ENCODE assay signal across 11 cellular contexts in genomic region chr12:89521348-89522238, GRCh38. TPM values are rescaled to one million over a fixed set of nuclear protein-coding genes. Genes with fewer than 3 reads are reported as not detected.
DNase-seq lines count a peak whose midpoint lies in the region; TF ChIP-seq lines count a peak whose summit lies in the region.
"Had no signal": no experiment of that assay in that cellular context is flagged by ENCODE, and none has a peak within 500 bp of the region (broad histone marks: within the 10 kb centered on the region; RNA-seq: fewer than 3 reads in every experiment).

No MANE protein-coding gene starts in this region.

- no peaks in the 10 kb centered on the region for H3K9me3 ChIP-seq in breast epithelium

- H3K27me3 Mint-ChIP-seq in MCF 10A (ENCODE audit: insufficient read depth, unreplicated experiment) (no peaks in the 10 kb centered on the region), type B pancreatic cell (no peaks in the 10 kb centered on the region)
- H3K27me3 Mint-ChIP-seq in activated T-helper 2 cell treated with anti-CD3 and anti-CD28 coated beads, Interferon-gamma antibody, Interleukin-2, Interleukin-4, amounts not matched to agents 10 μg/mL and 5 μg/mL and 100 μg/mL, durations not matched to agents 14 hours and 24 hours and 36 hours (ENCODE audit: low read depth) = no peaks in the 10 kb centered on the region

- BruUV-seq in MCF 10A (replicated peaks; lab: Mats Ljungman, UMichigan) = no TSS peak

- peaks cover 0 to 10% of the 10 kb centered on the region in 2 donors for H3K4me1 ChIP-seq in breast epithelium

- H3K4me3 ChIP-seq in breast epithelium = peak overlapping the region in 1 of 3 donors; percentile 9

- H3K27ac ChIP-seq in breast epithelium = no peak overlapping the region
- H3K27ac ChIP-seq: C4-2B had no signal

- TF ChIP-seq CTCF in MCF 10A (IDR thresholded peaks at IDR 0.05; ENCODE audit: unreplicated experiment) = no peak
- TF ChIP-seq CTCF in breast epithelium (IDR thresholded peaks at IDR 0.05) = no peak
- TF ChIP-seq CTCF in type B pancreatic cell (conservative IDR thresholded peaks at IDR 0.05) = no peak

- CTCF ChIA-PET in MCF 10A (lab: Yijun Ruan, JAX) = interaction anchor here (0.6 to 7.9 kb wide), 9 partner anchors 8 to 944 kb away, joined by 3 to 81 read pairs (median 3); no protein-coding TSS in a partner anchor

- H3K4me3 Mint-ChIP-seq in MCF 10A (ENCODE audit: unreplicated experiment) (peak overlapping the region; percentile 26), type B pancreatic cell (peak overlapping the region; percentile 55)
- H3K4me3 Mint-ChIP-seq in activated T-helper 2 cell treated with anti-CD3 and anti-CD28 coated beads, Interferon-gamma antibody, Interleukin-2, Interleukin-4, amounts not matched to agents 10 μg/mL and 5 μg/mL and 100 μg/mL, durations not matched to agents 14 hours and 24 hours and 36 hours (ENCODE audit: low read depth) = peak overlapping the region; percentile 59

- DNase-seq in MCF 10A (ENCODE audit: unreplicated experiment) (no peak), breast epithelium (ENCODE audit: low spot score in 2 of 2) (no peak), kidney glomerular epithelial cell (lab: John Stamatoyannopoulos, UW) (peak; percentile 29), type B pancreatic cell (ENCODE audit: extremely low spot score, unreplicated experiment) (no peak), AML-193 (lab: John Stamatoyannopoulos, UW) (no peak), NCI-H2107 (lab: John Stamatoyannopoulos, UW) (no peak), NK-92 (lab: John Stamatoyannopoulos, UW; ENCODE audit: unreplicated experiment) (no peak)
- DNase-seq in activated T-helper 2 cell treated with anti-CD3 and anti-CD28 coated beads, Interferon-gamma antibody, Interleukin-2, Interleukin-4, amounts not matched to agents 10 μg/mL and 5 μg/mL and 100 μg/mL, durations not matched to agents 14 hours and 24 hours and 36 hours (ENCODE audit: low spot score) = no peak
- DNase-seq: effector CD4-positive, alpha-beta T cell; NCI-H187 had no signal

- H3K9me3 Mint-ChIP-seq in MCF 10A (ENCODE audit: unreplicated experiment) = no peaks in the 10 kb centered on the region
- H3K9me3 Mint-ChIP-seq in activated T-helper 2 cell treated with anti-CD3 and anti-CD28 coated beads, Interferon-gamma antibody, Interleukin-2, Interleukin-4, amounts not matched to agents 10 μg/mL and 5 μg/mL and 100 μg/mL, durations not matched to agents 14 hours and 24 hours and 36 hours = no peaks in the 10 kb centered on the region
- H3K9me3 Mint-ChIP-seq in type B pancreatic cell = no peaks in the 10 kb centered on the region

- no peak for TF ChIP-seq POLR2A in breast epithelium (IDR thresholded peaks at IDR 0.05)

- POLR2A ChIA-PET in MCF 10A (lab: Yijun Ruan, JAX) = interaction anchor here (0.8 to 3.8 kb wide), 7 partner anchors 9 to 505 kb away, joined by 3 to 26 read pairs (median 4); partner anchors contain the start of gene DUSP6

- intact Hi-C loops in MCF 10A (cut with micrococcal nuclease) = loop anchor here (10.0 kb wide), 1 partner anchor 1377 kb away; the partner anchor contains the start of genes CEP290 and TMTC3
- intact Hi-C loops in breast epithelium (cut with DNase I; ENCODE audit: low total_unique reads) = loop anchor here (10.0 kb wide), 1 partner anchor 47 kb away; no protein-coding TSS in a partner anchor
- intact Hi-C loops in activated T-helper 2 cell treated with anti-CD3 and anti-CD28 coated beads, Interferon-gamma antibody, Interleukin-2, Interleukin-4, amounts not matched to agents 10 μg/mL and 5 μg/mL and 100 μg/mL, durations not matched to agents 14 hours and 24 hours and 36 hours (cut with micrococcal nuclease) = loop anchor here (5.0 kb wide), 1 partner anchor 279 kb away; no protein-coding TSS in a partner anchor

- H3K27ac Mint-ChIP-seq in MCF 10A (ENCODE audit: low read depth, unreplicated experiment) = no peak overlapping the region
- H3K27ac Mint-ChIP-seq in activated T-helper 2 cell treated with anti-CD3 and anti-CD28 coated beads, Interferon-gamma antibody, Interleukin-2, Interleukin-4, amounts not matched to agents 10 μg/mL and 5 μg/mL and 100 μg/mL, durations not matched to agents 14 hours and 24 hours and 36 hours = peak overlapping the region; percentile 18
- H3K27ac Mint-ChIP-seq in type B pancreatic cell = peak overlapping the region; percentile 5

- H3K4me1 Mint-ChIP-seq in MCF 10A (ENCODE audit: insufficient read depth, unreplicated experiment) (peaks cover 36% of the 10 kb centered on the region), type B pancreatic cell (ENCODE audit: unreplicated experiment) (peaks cover 30% of the 10 kb centered on the region)
- H3K4me1 Mint-ChIP-seq in activated T-helper 2 cell treated with anti-CD3 and anti-CD28 coated beads, Interferon-gamma antibody, Interleukin-2, Interleukin-4, amounts not matched to agents 10 μg/mL and 5 μg/mL and 100 μg/mL, durations not matched to agents 14 hours and 24 hours and 36 hours (ENCODE audit: low read depth) = peaks cover 42% of the 10 kb centered on the region

- H3K36me3 Mint-ChIP-seq in MCF 10A (ENCODE audit: insufficient read depth, unreplicated experiment) (peaks cover 7% of the 10 kb centered on the region), type B pancreatic cell (peaks cover 24% of the 10 kb centered on the region)
- peaks cover 38% of the 10 kb centered on the region for H3K36me3 Mint-ChIP-seq in activated T-helper 2 cell treated with anti-CD3 and anti-CD28 coated beads, Interferon-gamma antibody, Interleukin-2, Interleukin-4, amounts not matched to agents 10 μg/mL and 5 μg/mL and 100 μg/mL, durations not matched to agents 14 hours and 24 hours and 36 hours (ENCODE audit: low read depth)

- H3K36me3 ChIP-seq in breast epithelium = no peaks in the 10 kb centered on the region

- no peaks in the 10 kb centered on the region for H3K27me3 ChIP-seq in breast epithelium

RNA-seq across cellular contexts. Expression of gene GALNT4, which starts 3.0 kb away (rescaled TPM):
- total RNA-seq in MCF 10A (2022) (2.6 and 2.8 TPM in 2 replicates), breast epithelium (10 to 100 TPM in 1 of 3 donors, 1 to 10 TPM in 2; 5.3 to 11.1 (median 7.2) TPM), type B pancreatic cell (ENCODE audit: low replicate concordance) (8.7 and 10.1 TPM in 2 replicates)
- total RNA-seq in activated T-helper 2 cell treated with anti-CD3 and anti-CD28 coated beads, Interferon-gamma antibody, Interleukin-2, Interleukin-4, amounts not matched to agents 10 μg/mL and 5 μg/mL and 100 μg/mL, durations not matched to agents 14 hours and 24 hours and 36 hours = 8.8 and 9.1 TPM in 2 replicates

RNA-seq across cellular contexts. Expression of gene POC1B, which starts 4.3 kb away (rescaled TPM):
- total RNA-seq in MCF 10A (2022) = 13.4 and 14.8 TPM in 2 replicates
- total RNA-seq in breast epithelium = 10 to 100 TPM; 16.0 to 30.4 (median 27.9) TPM
- total RNA-seq in activated T-helper 2 cell treated with anti-CD3 and anti-CD28 coated beads, Interferon-gamma antibody, Interleukin-2, Interleukin-4, amounts not matched to agents 10 μg/mL and 5 μg/mL and 100 μg/mL, durations not matched to agents 14 hours and 24 hours and 36 hours = 24.8 and 25.5 TPM in 2 replicates
- 15.3 and 15.8 TPM in 2 replicates for total RNA-seq in type B pancreatic cell (ENCODE audit: low replicate concordance)
